Comparison of ENCODE assay signal across 15 cellular contexts in genomic region chr7:111559665-111560064, GRCh38.
"Had no signal": no experiment of that assay in that cellular context is flagged by ENCODE, and none has a peak within 500 bp of the region (broad histone marks: within the 10 kb centered on the region; RNA-seq: fewer than 3 reads in every experiment).

No MANE protein-coding gene starts in this region.

- H3K27me3 ChIP-seq: adrenal gland, suprapubic skin, upper lobe of right lung had no signal

- H3K27ac ChIP-seq: adrenal gland, lower lobe of right lung, suprapubic skin, upper lobe of right lung had no signal

- H3K9me3 ChIP-seq: adrenal gland, lower lobe of right lung, suprapubic skin, upper lobe of right lung had no signal

- H3K36me3 ChIP-seq: adrenal gland, upper lobe of right lung had no signal

- H3K4me3 ChIP-seq: adrenal gland, lower lobe of right lung, suprapubic skin, upper lobe of right lung had no signal

- H3K27me3 Mint-ChIP-seq: activated CD8-positive, alpha-beta memory T cell treated with anti-CD3 and anti-CD28 coated beads, Interleukin-2, amount 10 ng/mL, durations not matched to agents 7 days and 5 days had no signal

- DNase-seq: activated CD4-positive, alpha-beta T cell treated with anti-CD3 and anti-CD28 coated beads, Interleukin-2, amount 50 U/mL, for 48 hours; activated CD4-positive, CD25-positive, alpha-beta regulatory T cell treated with anti-CD3 and anti-CD28 coated beads, Interleukin-2, amount 50 U/mL, for 72 hours; activated CD8-positive, alpha-beta memory T cell treated with anti-CD3 and anti-CD28 coated beads, Interleukin-2, amount 10 ng/mL, durations not matched to agents 7 days and 5 days; activated gamma-delta T cell treated with Interleukin-2 at 50 U/mL for 16 hours; activated T-cell treated with anti-CD3 and anti-CD28 coated beads, Interleukin-2, amount 50 U/mL, for 48 hours; adrenal gland; dermis blood vessel endothelial cell; lower lobe of right lung; midbrain; right cardiac atrium; small intestine; T-helper 9 cell; upper lobe of right lung had no signal

- H3K4me3 Mint-ChIP-seq: activated CD8-positive, alpha-beta memory T cell treated with anti-CD3 and anti-CD28 coated beads, Interleukin-2, amount 10 ng/mL, durations not matched to agents 7 days and 5 days had no signal

- H3K27ac Mint-ChIP-seq: activated CD8-positive, alpha-beta memory T cell treated with anti-CD3 and anti-CD28 coated beads, Interleukin-2, amount 10 ng/mL, durations not matched to agents 7 days and 5 days; stimulated activated effector memory CD8-positive, alpha-beta T cell treated with anti-CD3 and anti-CD28 coated beads, Interleukin-12 subunit alpha, Interleukin-12 subunit beta, amount 100 ng/mL, for 72 hours had no signal

- H3K9me3 Mint-ChIP-seq: stimulated activated effector memory CD8-positive, alpha-beta T cell treated with anti-CD3 and anti-CD28 coated beads, Interleukin-12 subunit alpha, Interleukin-12 subunit beta, amount 100 ng/mL, for 72 hours had no signal
